In the genomic region with DNA sequence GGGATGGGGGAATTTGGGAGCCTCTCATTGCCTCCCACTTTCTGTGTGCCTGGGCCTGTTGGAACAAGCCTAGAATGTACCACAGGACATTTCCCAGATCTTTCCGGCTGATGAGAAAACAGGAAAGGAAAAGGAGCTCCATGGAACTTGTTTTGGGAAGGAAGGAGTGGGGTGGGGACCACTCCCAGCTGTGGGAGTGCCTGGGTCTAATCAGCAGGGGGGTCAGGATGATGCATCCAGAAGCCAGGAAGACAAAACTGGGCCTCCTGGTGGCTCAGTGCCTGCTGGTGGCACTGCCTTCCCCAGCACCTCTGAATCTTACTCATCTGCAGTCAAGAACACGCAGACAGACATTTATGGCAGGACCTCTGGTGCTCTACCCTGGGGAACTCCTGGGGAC, we compare ENCODE assay signal across 8 cellular contexts. TPM values are rescaled to one million over a fixed set of nuclear protein-coding genes. Genes with fewer than 3 reads are reported as not detected.
A peak's percentile ranks its signal among the peaks of the same experiment; 100 is the strongest.
DNase-seq lines count a peak whose midpoint lies in the region; ATAC-seq and TF ChIP-seq lines count a peak whose summit lies in the region.
"Had no signal": no experiment of that assay in that cellular context is flagged by ENCODE, and none has a peak within 500 bp of the region (broad histone marks: within the 10 kb centered on the region; RNA-seq: fewer than 3 reads in every experiment).

No MANE protein-coding gene starts in this region.

- peaks cover 44% of the 10 kb centered on the region for H3K4me1 ChIP-seq in left ventricle myocardium inferior

- peak overlapping the region; percentile 78 for H3K27ac ChIP-seq in left ventricle myocardium inferior (replicated peaks)

- peaks cover 31% of the 10 kb centered on the region for H3K36me3 ChIP-seq in left ventricle myocardium inferior

- no peaks in the 10 kb centered on the region for H3K27me3 ChIP-seq in left ventricle myocardium inferior (ENCODE audit: low read depth)

- intact Hi-C loops in left ventricle myocardium inferior (cut with micrococcal nuclease) (no loop called here), head of caudate nucleus (cut with DNase I) (no loop called here)

- no peak for TF ChIP-seq CTCF in left ventricle myocardium inferior (IDR thresholded peaks at IDR 0.05; ENCODE audit: borderline replicate concordance)

- H3K4me3 ChIP-seq in left ventricle myocardium inferior = no peak overlapping the region

- DNase-seq in A172 (ENCODE audit: low spot score) (peak; percentile 49), NCI-H69 (lab: John Stamatoyannopoulos, UW) (peak; percentile 64), left ventricle myocardium inferior (no peak), H4 (ENCODE audit: low spot score) (no peak), head of caudate nucleus (no peak)
- DNase-seq: NCI-H1436 treated with DMSO at 0.1 percent for 48 hours; stimulated activated CD4-positive, alpha-beta T cell treated with anti-CD3 and anti-CD28 coated beads, Interleukin-1b, Interleukin-23, amount 100 ng/mL, for 48 hours had no signal

- ATAC-seq in HG03095 (IDR thresholded peaks at IDR 0.05; ENCODE audit: unreplicated experiment) = no peak

- no peaks in the 10 kb centered on the region for H3K9me3 ChIP-seq in left ventricle myocardium inferior (replicated peaks)

RNA-seq across cellular contexts. Expression of a gene that starts 2.8 kb away (rescaled TPM):
- not detected in 2 replicates for total RNA-seq in A172 (2014; rRNA removed; shearing (Covaris generic))
- not detected for total RNA-seq in left ventricle myocardium inferior
- total RNA-seq in H4 (2014; rRNA removed; shearing (Covaris generic)) = not detected in 2 replicates

RNA-seq across cellular contexts. Expression of a gene that starts 9.0 kb away (rescaled TPM):
- 32.2 and 39.0 TPM in 2 replicates for total RNA-seq in A172 (2014; rRNA removed; shearing (Covaris generic))
- total RNA-seq in left ventricle myocardium inferior = 55.3 TPM
- total RNA-seq in H4 (2014; rRNA removed; shearing (Covaris generic)) = 14.2 and 15.6 TPM in 2 replicates

RNA-seq across cellular contexts. Expression of a gene that starts 11.0 kb away (rescaled TPM):
- 0.62 and 1.8 TPM in 2 replicates for total RNA-seq in A172 (2014; rRNA removed; shearing (Covaris generic))
- 20.9 TPM for total RNA-seq in left ventricle myocardium inferior
- 0.10 TPM in 1 of 2 replicates, not detected in the other for total RNA-seq in H4 (2014; rRNA removed; shearing (Covaris generic))

RNA-seq across cellular contexts. Expression of a gene that starts 34.2 kb away (rescaled TPM):
- 6.4 and 8.2 TPM in 2 replicates for total RNA-seq in A172 (2014; rRNA removed; shearing (Covaris generic))
- 14.3 TPM for total RNA-seq in left ventricle myocardium inferior
- total RNA-seq in H4 (2014; rRNA removed; shearing (Covaris generic)) = 4.5 and 22.9 TPM in 2 replicates

Comparison
In these comparisons a context has a peak if more than half of its experiments do, and no peak if none do; other contexts are left out.
1. DNase-seq: peak in A172 (single experiment) and NCI-H69 (single experiment); none in left ventricle myocardium inferior (single experiment), H4 (single experiment) and head of caudate nucleus (0 of 42).